In the genomic region with DNA sequence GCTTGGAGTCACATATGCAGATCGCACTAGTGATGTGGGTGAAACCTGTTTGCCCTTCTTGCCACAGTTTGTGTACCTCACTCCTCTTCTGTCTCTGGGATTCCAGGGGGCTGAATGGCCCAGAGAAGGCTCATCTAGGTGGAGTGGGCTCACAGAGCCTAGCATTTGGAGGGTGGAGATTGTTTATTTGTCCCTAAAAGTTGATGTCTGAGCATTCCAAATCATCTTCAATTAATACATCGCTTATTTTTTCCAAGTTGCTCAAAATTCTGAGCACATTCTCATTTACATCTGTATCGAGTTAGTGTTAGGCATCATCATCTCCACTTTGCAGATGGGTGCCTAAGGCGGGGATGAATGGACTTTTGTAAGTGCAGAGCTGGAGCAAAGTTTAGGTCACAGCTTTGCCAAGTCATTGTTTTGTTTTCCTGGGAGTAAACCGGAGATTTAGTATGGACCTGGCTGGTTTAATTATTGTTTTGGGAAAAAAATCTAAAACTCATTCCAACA, we compare ENCODE assay signal across 8 cellular contexts. TPM values are rescaled to one million over a fixed set of nuclear protein-coding genes. Genes with fewer than 3 reads are reported as not detected.
A peak's percentile ranks its signal among the peaks of the same experiment; 100 is the strongest.
DNase-seq lines count a peak whose midpoint lies in the region; ATAC-seq and TF ChIP-seq lines count a peak whose summit lies in the region.

No MANE protein-coding gene starts in this region.

- H3K27me3 ChIP-seq in RWPE2 (ENCODE audit: insufficient read depth, poor library complexity, severe bottlenecking) = no peaks in the 10 kb centered on the region
- H3K27me3 ChIP-seq in fibroblast of lung (ENCODE audit: control insufficient read depth, insufficient read depth, low read length) = no peaks in the 10 kb centered on the region

- H3K4me3 ChIP-seq in RWPE2 (ENCODE audit: severe bottlenecking) (peak overlapping the region; percentile 54), fibroblast of lung (replicated peaks in 1 of 4; ENCODE audit: control extremely low read depth in 1 of 4, insufficient read depth in 1 of 4, low read depth in 3 of 4, low read length in 4 of 4) (peak overlapping the region; percentile 73 to 99 (median 87))

- TF ChIP-seq CTCF in RWPE2 (IDR thresholded peaks at IDR 0.05; ENCODE audit: poor library complexity, severe bottlenecking) (no peak), fibroblast of lung (conservative IDR thresholded peaks at IDR 0.05 in 1 of 2, IDR thresholded peaks at IDR 0.05 in 1 of 2; ENCODE audit: low read depth in 1 of 2, low read length in 2 of 2) (no peak)

- peak overlapping the region; percentile 68 for H3K9ac ChIP-seq in fibroblast of lung (ENCODE audit: insufficient read depth, low read length)

- no peak overlapping the region for H2AFZ ChIP-seq in fibroblast of lung (ENCODE audit: low read length)

- peaks cover 25% of the 10 kb centered on the region for H3K4me1 ChIP-seq in RWPE2 (ENCODE audit: insufficient read depth, poor library complexity, severe bottlenecking)
- H3K4me1 ChIP-seq in fibroblast of lung (ENCODE audit: control insufficient read depth, extremely low read depth, insufficient read depth, low read length) = peaks cover 32% of the 10 kb centered on the region

- peaks cover 79% of the 10 kb centered on the region for H3K79me2 ChIP-seq in fibroblast of lung (ENCODE audit: control insufficient read depth, insufficient read depth, low read length)

- H4K20me1 ChIP-seq in fibroblast of lung (ENCODE audit: control insufficient read depth, extremely low read depth, insufficient read depth, low read length) = no peaks in the 10 kb centered on the region

- in situ Hi-C loops in Caki2 (cut with HindIII; ENCODE audit: low pct_unique_long_range_greater_than_20kb, low sequenced_read_pairs) = no loop called here

- H3K4me2 ChIP-seq in fibroblast of lung (ENCODE audit: extremely low read depth, insufficient read depth, low read length) = peak overlapping the region; percentile 99

- H3K27ac ChIP-seq in RWPE2 (ENCODE audit: poor library complexity, severe bottlenecking) (peak overlapping the region; percentile 91), fibroblast of lung (ENCODE audit: insufficient read depth, low read length) (peak overlapping the region; percentile 98)

- H3K36me3 ChIP-seq in RWPE2 (ENCODE audit: low read depth) (no peaks in the 10 kb centered on the region), fibroblast of lung (ENCODE audit: control insufficient read depth, insufficient read depth, low read length) (no peaks in the 10 kb centered on the region)

- H3K9me3 ChIP-seq in RWPE2 (ENCODE audit: severe bottlenecking) = peaks cover 3% of the 10 kb centered on the region
- H3K9me3 ChIP-seq in fibroblast of lung (ENCODE audit: control insufficient read depth, insufficient read depth, low read depth, low read length) = no peaks in the 10 kb centered on the region

- no peak for ATAC-seq in RWPE2 (ENCODE audit: low read depth)
- no peak for ATAC-seq in GM19463 (IDR thresholded peaks at IDR 0.05; ENCODE audit: unreplicated experiment)

- peak; percentile 79 for DNase-seq in Caki2 (ENCODE audit: low read depth)
- DNase-seq in RWPE2 (ENCODE audit: low spot score) = no peak
- peak; percentile 62 for DNase-seq in fibroblast of lung (ENCODE audit: low read depth in 2 of 2)
- peak; percentile 95 for DNase-seq in pons (ENCODE audit: low spot score)
- no peak for DNase-seq in HuH-7.5 (ENCODE audit: low spot score)
- no peak for DNase-seq in DMS79 (lab: John Stamatoyannopoulos, UW)
- DNase-seq in NCI-H2029 (lab: John Stamatoyannopoulos, UW) = no peak

RNA-seq across cellular contexts. Expression of a gene that starts 2.0 kb away (rescaled TPM):
- total RNA-seq in Caki2 (2014; rRNA removed; shearing (Covaris generic); ENCODE audit: low replicate concordance) = 19.5 and 27.6 TPM in 2 replicates
- 47.8 and 65.4 TPM in 2 replicates for total RNA-seq in fibroblast of lung
- 44.3 and 46.6 TPM in 2 replicates for polyA plus RNA-seq in fibroblast of lung
- 61.9 and 70.2 TPM in 2 replicates for polyA plus RNA-seq in fibroblast of lung (2012)
- polyA minus RNA-seq in fibroblast of lung (ENCODE audit: low replicate concordance) = 142 and 174 TPM in 2 replicates

RNA-seq across cellular contexts. Expression of a gene that starts 59.6 kb away (rescaled TPM):
- not detected in 2 replicates for total RNA-seq in Caki2 (2014; rRNA removed; shearing (Covaris generic); ENCODE audit: low replicate concordance)
- total RNA-seq in fibroblast of lung = not detected in 2 replicates
- polyA plus RNA-seq in fibroblast of lung = not detected in 2 replicates
- polyA plus RNA-seq in fibroblast of lung (2012) = 0.17 and 0.40 TPM in 2 replicates
- not detected in 2 replicates for polyA minus RNA-seq in fibroblast of lung (ENCODE audit: low replicate concordance)

Comparison
In these comparisons a context has a peak if more than half of its experiments do, and no peak if none do; other contexts are left out.
1. DNase-seq: peak in Caki2 (single experiment), fibroblast of lung (2 of 2) and pons (single experiment); none in RWPE2 (single experiment), HuH-7.5 (single experiment), DMS79 (single experiment) and NCI-H2029 (single experiment).